ENCODE assay signal across 8 cellular contexts in genomic region chr10:47988718-47989541, GRCh38.
A peak's percentile ranks its signal among the peaks of the same experiment; 100 is the strongest.
DNase-seq lines count a peak whose midpoint lies in the region; ATAC-seq and TF ChIP-seq lines count a peak whose summit lies in the region.
"Not testable (repeated sequence)": the region's sequence is repeated elsewhere in the genome, so short reads cannot be mapped to it uniquely, and the experiment has no call there.

No MANE protein-coding gene starts in this region.

- not testable (repeated sequence) for H3K36me3 ChIP-seq in RWPE2 (ENCODE audit: low read depth)

- H3K27me3 ChIP-seq in RWPE2 (ENCODE audit: insufficient read depth, poor library complexity, severe bottlenecking), result not testable (repeated sequence)

- H3K9me3 ChIP-seq in RWPE2 (ENCODE audit: severe bottlenecking), result not testable (repeated sequence)

- in situ Hi-C loops in ACHN (cut with HindIII; ENCODE audit: low pct_ligation_motif_present, low pct_unique_long_range_greater_than_20kb, low sequenced_read_pairs), result not testable (repeated sequence)

- peak overlapping the region; percentile 100 for H3K27ac ChIP-seq in RWPE2 (ENCODE audit: poor library complexity, severe bottlenecking)

- not testable (repeated sequence) for TF ChIP-seq CTCF in RWPE2 (IDR thresholded peaks at IDR 0.05; ENCODE audit: poor library complexity, severe bottlenecking); fibroblast of mammary gland (conservative IDR thresholded peaks at IDR 0.05; ENCODE audit: control insufficient read depth, insufficient read depth, low read depth, low read length)

- DNase-seq in ACHN, result peak; percentile 74
- peak; percentile 74 for DNase-seq in EL
- DNase-seq in HPDE6-E6E7 (ENCODE audit: extremely low spot score), result peak; percentile 43
- DNase-seq in RWPE2 (ENCODE audit: low spot score), result not testable (repeated sequence)
- DNase-seq in astrocyte of the hippocampus (ENCODE audit: low read depth, low spot score), result peak; percentile 33
- DNase-seq in fibroblast of mammary gland (ENCODE audit: low read depth), result peak; percentile 33
- DNase-seq in kidney tubule cell (ENCODE audit: low spot score), result peak; percentile 92
- DNase-seq in putamen (ENCODE audit: low spot score), result peak; percentile 42

- ATAC-seq in RWPE2 (ENCODE audit: low read depth), result peak; percentile 21

- peak overlapping the region; percentile 22 for H3K4me3 ChIP-seq in RWPE2 (ENCODE audit: severe bottlenecking)
- not testable (repeated sequence) for H3K4me3 ChIP-seq in fibroblast of mammary gland (ENCODE audit: control insufficient read depth, low read depth, low read length)

- H3K4me1 ChIP-seq in RWPE2 (ENCODE audit: insufficient read depth, poor library complexity, severe bottlenecking), result not testable (repeated sequence)
